ENCODE assay signal across 9 cellular contexts in genomic region chr13:45178349-45179142, GRCh38. TPM values are rescaled to one million over a fixed set of nuclear protein-coding genes. Genes with fewer than 3 reads are reported as not detected.
DNase-seq lines count a peak whose midpoint lies in the region; ATAC-seq and TF ChIP-seq lines count a peak whose summit lies in the region.
"Had no signal": no experiment of that assay in that cellular context is flagged by ENCODE, and none has a peak within 500 bp of the region (broad histone marks: within the 10 kb centered on the region; RNA-seq: fewer than 3 reads in every experiment).

No MANE protein-coding gene starts in this region.

- H3K36me3 ChIP-seq in left ventricle myocardium inferior = no peaks in the 10 kb centered on the region
- no peaks in the 10 kb centered on the region for H3K36me3 ChIP-seq in upper lobe of left lung

- no peak for TF ChIP-seq EP300 in upper lobe of left lung (IDR thresholded peaks at IDR 0.05)

- no peak overlapping the region for H3K4me3 ChIP-seq in left ventricle myocardium inferior
- no peak overlapping the region for H3K4me3 ChIP-seq in upper lobe of left lung

- H3K9me3 ChIP-seq in left ventricle myocardium inferior (replicated peaks) (no peaks in the 10 kb centered on the region), upper lobe of left lung (no peaks in the 10 kb centered on the region)

- H3K4me3 Mint-ChIP-seq in activated naive CD8-positive, alpha-beta T cell treated with anti-CD3 and anti-CD28 coated beads, Interleukin-2, amount 50 U/mL, for 24 hours = no peak overlapping the region

- intact Hi-C loops in left ventricle myocardium superior (cut with micrococcal nuclease) = no loop called here
- intact Hi-C loops in left ventricle myocardium inferior (cut with micrococcal nuclease) = no loop called here

- H3K36me3 Mint-ChIP-seq in activated naive CD8-positive, alpha-beta T cell treated with anti-CD3 and anti-CD28 coated beads, Interleukin-2, amount 50 U/mL, for 24 hours (ENCODE audit: low read depth) = peaks cover 24% of the 10 kb centered on the region

- H3K27me3 Mint-ChIP-seq in activated naive CD8-positive, alpha-beta T cell treated with anti-CD3 and anti-CD28 coated beads, Interleukin-2, amount 50 U/mL, for 24 hours = no peaks in the 10 kb centered on the region

- H3K27ac ChIP-seq in left ventricle myocardium inferior (replicated peaks) (no peak overlapping the region), upper lobe of left lung (no peak overlapping the region)

- TF ChIP-seq CTCF in left ventricle myocardium inferior (IDR thresholded peaks at IDR 0.05; ENCODE audit: borderline replicate concordance) (no peak), upper lobe of left lung (IDR thresholded peaks at IDR 0.05) (no peak)

- peak overlapping the region; percentile 4 for H3K27ac Mint-ChIP-seq in activated naive CD8-positive, alpha-beta T cell treated with anti-CD3 and anti-CD28 coated beads, Interleukin-2, amount 50 U/mL, for 24 hours

- no peaks in the 10 kb centered on the region for H3K27me3 ChIP-seq in left ventricle myocardium inferior (ENCODE audit: low read depth)
- H3K27me3 ChIP-seq in upper lobe of left lung = no peaks in the 10 kb centered on the region

- ATAC-seq in left ventricle myocardium superior (peak; percentile 41), HG03108 (IDR thresholded peaks at IDR 0.05; ENCODE audit: unreplicated experiment) (no peak), upper lobe of left lung (ENCODE audit: low FRiP score in 2 of 2) (no peak)
- peak; percentile 91 for ATAC-seq in activated naive CD8-positive, alpha-beta T cell treated with anti-CD3 and anti-CD28 coated beads, Interleukin-2, amount 50 U/mL, for 24 hours

- H3K9me3 Mint-ChIP-seq in activated naive CD8-positive, alpha-beta T cell treated with anti-CD3 and anti-CD28 coated beads, Interleukin-2, amount 50 U/mL, for 24 hours = no peaks in the 10 kb centered on the region

- 83 to 86% methylated on average over 3 of the region's 3 CpGs for WGBS in upper lobe of left lung, 2 donors

- H3K4me1 ChIP-seq in left ventricle myocardium inferior (peaks cover 5% of the 10 kb centered on the region), upper lobe of left lung (no peaks in the 10 kb centered on the region)

- H3K4me1 Mint-ChIP-seq in activated naive CD8-positive, alpha-beta T cell treated with anti-CD3 and anti-CD28 coated beads, Interleukin-2, amount 50 U/mL, for 24 hours = peaks cover 38% of the 10 kb centered on the region

- no peak for TF ChIP-seq POLR2A in upper lobe of left lung (IDR thresholded peaks at IDR 0.05)

- no peak for DNase-seq in left ventricle myocardium superior
- no peak for DNase-seq in left ventricle myocardium inferior
- DNase-seq in activated naive CD8-positive, alpha-beta T cell treated with anti-CD3 and anti-CD28 coated beads, Interleukin-2, amount 50 U/mL, for 24 hours = peak; percentile 12
- DNase-seq in iris pigment epithelial cell (ENCODE audit: low read depth) = peak; percentile 95
- DNase-seq in D341Med (ENCODE audit: low spot score) = no peak
- no peak for DNase-seq in NCI-H187 treated with DMSO at 0.1 percent for 48 hours (lab: John Stamatoyannopoulos, UW)
- DNase-seq in upper lobe of left lung = no peak
- DNase-seq: occipital lobe had no signal

RNA-seq across cellular contexts. Expression of gene KCTD4, which starts 22.3 kb away (rescaled TPM):
- total RNA-seq in left ventricle myocardium superior (not detected), left ventricle myocardium inferior (0.11 TPM), upper lobe of left lung (not detected)

RNA-seq across cellular contexts. Expression of gene GTF2F2, which starts 58.2 kb away (rescaled TPM):
- total RNA-seq in left ventricle myocardium superior (22.8 TPM), left ventricle myocardium inferior (23.1 TPM), upper lobe of left lung (10 to 100 TPM; 10.2 to 29.3 (median 18.2) TPM)

Comparison
In these comparisons a context has a peak if more than half of its experiments do, and no peak if none do; other contexts are left out.
1. ATAC-seq: peak in left ventricle myocardium superior (single experiment) and activated naive CD8-positive, alpha-beta T cell treated with anti-CD3 and anti-CD28 coated beads, Interleukin-2, amount 50 U/mL, for 24 hours (single experiment); none in HG03108 (single experiment) and upper lobe of left lung (0 of 2).
2. DNase-seq: peak in activated naive CD8-positive, alpha-beta T cell treated with anti-CD3 and anti-CD28 coated beads, Interleukin-2, amount 50 U/mL, for 24 hours (single experiment) and iris pigment epithelial cell (single experiment); none in left ventricle myocardium superior (single experiment), left ventricle myocardium inferior (single experiment), D341Med (single experiment), NCI-H187 treated with DMSO at 0.1 percent for 48 hours (single experiment) and upper lobe of left lung (0 of 2).